Comparison of ENCODE assay signal across 9 cellular contexts in genomic region chr7:88835147-88835728, GRCh38. TPM values are rescaled to one million over a fixed set of nuclear protein-coding genes. Genes with fewer than 3 reads are reported as not detected.
A peak's percentile ranks its signal among the peaks of the same experiment; 100 is the strongest.
DNase-seq lines count a peak whose midpoint lies in the region; ATAC-seq and TF ChIP-seq lines count a peak whose summit lies in the region.
"Had no signal": no experiment of that assay in that cellular context is flagged by ENCODE, and none has a peak within 500 bp of the region (broad histone marks: within the 10 kb centered on the region; RNA-seq: fewer than 3 reads in every experiment).

No MANE protein-coding gene starts in this region.

- H3K27ac ChIP-seq in Panc1 (ENCODE audit: low read length), result no peak overlapping the region
- H3K27ac ChIP-seq: parathyroid adenoma had no signal

- no peaks in the 10 kb centered on the region for H3K4me1 Mint-ChIP-seq in stimulated activated effector memory CD8-positive, alpha-beta T cell treated with anti-CD3 and anti-CD28 coated beads, Interleukin-12 subunit alpha, Interleukin-12 subunit beta, amount 100 ng/mL, for 72 hours

- DNase-seq in ELR (ENCODE audit: low read depth) (peak; percentile 4), Panc1 (ENCODE audit: low read depth, low spot score) (peak; percentile 7), globus pallidus (ENCODE audit: low spot score) (peak; percentile 10), GDM1 (lab: John Stamatoyannopoulos, UW) (no peak)
- no peak for DNase-seq in stimulated activated effector memory CD8-positive, alpha-beta T cell treated with anti-CD3 and anti-CD28 coated beads, Interleukin-12 subunit alpha, Interleukin-12 subunit beta, amount 100 ng/mL, for 72 hours (ENCODE audit: low spot score in 2 of 2)

- H3K4me1 ChIP-seq in Panc1 (ENCODE audit: control insufficient read depth, insufficient read depth, low read length), result no peaks in the 10 kb centered on the region
- H3K4me1 ChIP-seq: parathyroid adenoma had no signal

- H3K36me3 ChIP-seq in Panc1 (ENCODE audit: control insufficient read depth, insufficient read depth, low read length), result no peaks in the 10 kb centered on the region

- no peak overlapping the region for H3K27ac Mint-ChIP-seq in stimulated activated effector memory CD8-positive, alpha-beta T cell treated with anti-CD3 and anti-CD28 coated beads, Interleukin-12 subunit alpha, Interleukin-12 subunit beta, amount 100 ng/mL, for 72 hours

- BruUV-seq in Panc1 (replicated peaks; lab: Mats Ljungman, UMichigan), result no TSS peak

- no peak overlapping the region for H3K4me3 ChIP-seq in Panc1 (ENCODE audit: low read depth in 2 of 2, low read length in 2 of 2)

- no peaks in the 10 kb centered on the region for H3K9me3 ChIP-seq in Panc1 (ENCODE audit: control insufficient read depth, insufficient read depth, low read depth, low read length)

- in situ Hi-C loops in Panc1 (cut with HindIII; ENCODE audit: low pct_unique_long_range_greater_than_20kb, low sequenced_read_pairs), result no loop called here

- peak; percentile 36; the same call in 1 of the 2 replicates for TF ChIP-seq CTCF in Panc1 (IDR thresholded peaks at IDR 0.05)

- H3K4me3 Mint-ChIP-seq in stimulated activated effector memory CD8-positive, alpha-beta T cell treated with anti-CD3 and anti-CD28 coated beads, Interleukin-12 subunit alpha, Interleukin-12 subunit beta, amount 100 ng/mL, for 72 hours, result no peak overlapping the region

- POLR2A ChIA-PET in Panc1 (lab: Charles Lee), result no interaction called here

- no peaks in the 10 kb centered on the region for H3K36me3 Mint-ChIP-seq in stimulated activated effector memory CD8-positive, alpha-beta T cell treated with anti-CD3 and anti-CD28 coated beads, Interleukin-12 subunit alpha, Interleukin-12 subunit beta, amount 100 ng/mL, for 72 hours

- H3K27me3 ChIP-seq in Panc1 (ENCODE audit: control insufficient read depth, insufficient read depth, low read length), result no peaks in the 10 kb centered on the region

- intact Hi-C loops in Panc1 (cut with micrococcal nuclease; ENCODE audit: unreplicated experiment), result loop anchor here (10.0 kb wide), 1 partner anchor 290 kb away; no protein-coding TSS in a partner anchor

- H3K9me3 Mint-ChIP-seq in stimulated activated effector memory CD8-positive, alpha-beta T cell treated with anti-CD3 and anti-CD28 coated beads, Interleukin-12 subunit alpha, Interleukin-12 subunit beta, amount 100 ng/mL, for 72 hours, result no peaks in the 10 kb centered on the region

- CTCF ChIA-PET in Panc1 (lab: Charles Lee), result no interaction called here

- ATAC-seq in GM21360 (IDR thresholded peaks at IDR 0.05; ENCODE audit: unreplicated experiment) (peak; percentile 93), HG03571 (IDR thresholded peaks at IDR 0.05; ENCODE audit: unreplicated experiment) (peak; percentile 87), Panc1 (no peak), GM21528 (IDR thresholded peaks at IDR 0.05; ENCODE audit: low FRiP score, unreplicated experiment) (no peak)
- ATAC-seq in stimulated activated effector memory CD8-positive, alpha-beta T cell treated with anti-CD3 and anti-CD28 coated beads, Interleukin-12 subunit alpha, Interleukin-12 subunit beta, amount 100 ng/mL, for 72 hours, result no peak

RNA-seq across cellular contexts. Expression of gene TEX47, which starts 39.7 kb away (rescaled TPM):
- total RNA-seq in Panc1 (2021; ENCODE audit: unreplicated experiment), result not detected
- polyA plus RNA-seq in Panc1 (2012; ENCODE audit: insufficient read length), result not detected

Comparison
In these comparisons a context has a peak if more than half of its experiments do, and no peak if none do; other contexts are left out.
1. DNase-seq: peak in ELR (single experiment), Panc1 (single experiment) and globus pallidus (single experiment); none in stimulated activated effector memory CD8-positive, alpha-beta T cell treated with anti-CD3 and anti-CD28 coated beads, Interleukin-12 subunit alpha, Interleukin-12 subunit beta, amount 100 ng/mL, for 72 hours (0 of 2) and GDM1 (single experiment).
2. ATAC-seq: peak in GM21360 (single experiment) and HG03571 (single experiment); none in Panc1 (single experiment), stimulated activated effector memory CD8-positive, alpha-beta T cell treated with anti-CD3 and anti-CD28 coated beads, Interleukin-12 subunit alpha, Interleukin-12 subunit beta, amount 100 ng/mL, for 72 hours (single experiment) and GM21528 (single experiment).